In genomic region chr11:12174145-12175143, GRCh38 we compare ENCODE assay signal across 10 cellular contexts.
DNase-seq lines count a peak whose midpoint lies in the region; ATAC-seq lines count a peak whose summit lies in the region.
"Had no signal": no experiment of that assay in that cellular context is flagged by ENCODE, and none has a peak within 500 bp of the region (broad histone marks: within the 10 kb centered on the region; RNA-seq: fewer than 3 reads in every experiment).

No MANE protein-coding gene starts in this region.

- ATAC-seq in HG03097 (IDR thresholded peaks at IDR 0.05; ENCODE audit: low FRiP score, unreplicated experiment) (peak; percentile 72), T-cell (replicated peaks in 1 of 4) (no peak)

- H3K9me3 ChIP-seq in mesodermal cell (ENCODE audit: control insufficient read depth, low read length) = no peaks in the 10 kb centered on the region
- H3K9me3 ChIP-seq: BLaER1 had no signal

- H3K27ac ChIP-seq in mesodermal cell (ENCODE audit: low read depth, low read length, severe bottlenecking) = peak overlapping the region; percentile 80
- H3K27ac ChIP-seq: BLaER1 had no signal

- peaks cover 53% of the 10 kb centered on the region for H3K36me3 Mint-ChIP-seq in activated T-cell treated with anti-CD3 and anti-CD28 coated beads, Interleukin-2, amount 50 U/mL, for 24 hours (ENCODE audit: low read depth)
- H3K36me3 Mint-ChIP-seq in T-cell = no peaks in the 10 kb centered on the region

- WGBS in mesodermal cell (ENCODE audit: insufficient coverage in 2 of 2), 2 experiments = 90% methylated on average over 2 of the region's 4 CpGs; no CpG with 5 or more reads in 1 of the 2 experiments

- H3K4me3 Mint-ChIP-seq in activated T-cell treated with anti-CD3 and anti-CD28 coated beads, Interleukin-2, amount 50 U/mL, for 24 hours = peak overlapping the region; percentile 65
- no peak overlapping the region for H3K4me3 Mint-ChIP-seq in T-cell
- H3K4me3 Mint-ChIP-seq: nephron had no signal

- H3K4me1 Mint-ChIP-seq in activated T-cell treated with anti-CD3 and anti-CD28 coated beads, Interleukin-2, amount 50 U/mL, for 24 hours (ENCODE audit: low read depth) = peaks cover 72% of the 10 kb centered on the region
- peaks cover 27 to 37% (median 36%) of the 10 kb centered on the region in 3 donors for H3K4me1 Mint-ChIP-seq in T-cell

- POLR2A ChIA-PET in T-cell (lab: Charles Lee) = no interaction called here

- no peak overlapping the region for H3K4me3 ChIP-seq in mesodermal cell (ENCODE audit: extremely low read depth, insufficient read depth, low read length, poor library complexity, severe bottlenecking)
- H3K4me3 ChIP-seq: BLaER1 had no signal

- H3K9me3 Mint-ChIP-seq in activated T-cell treated with anti-CD3 and anti-CD28 coated beads, Interleukin-2, amount 50 U/mL, for 24 hours = peaks cover 13% of the 10 kb centered on the region
- no peaks in the 10 kb centered on the region for H3K9me3 Mint-ChIP-seq in T-cell
- H3K9me3 Mint-ChIP-seq: nephron had no signal

- peak; percentile 60 for DNase-seq in activated T-cell treated with anti-CD3 and anti-CD28 coated beads, Interleukin-2, amount 50 U/mL, for 24 hours
- DNase-seq in activated T-cell treated with anti-CD3 and anti-CD28 coated beads for 4 hours (no peak), T-cell (no peak), AG08396 (ENCODE audit: low spot score) (no peak), SW480 (ENCODE audit: low spot score) (no peak)
- no peak for DNase-seq in stimulated activated CD4-positive, alpha-beta T cell treated with anti-CD3 and anti-CD28 coated beads, Interleukin-4, amount 100 ng/mL, for 24 hours

- no peaks in the 10 kb centered on the region for H3K27me3 Mint-ChIP-seq in activated T-cell treated with anti-CD3 and anti-CD28 coated beads, Interleukin-2, amount 50 U/mL, for 24 hours
- no peaks in the 10 kb centered on the region for H3K27me3 Mint-ChIP-seq in T-cell

- peak overlapping the region; percentile 100 for H3K27ac Mint-ChIP-seq in activated T-cell treated with anti-CD3 and anti-CD28 coated beads, Interleukin-2, amount 50 U/mL, for 24 hours
- H3K27ac Mint-ChIP-seq in T-cell = peak overlapping the region; percentile 52 to 83

- CTCF ChIA-PET in T-cell (lab: Charles Lee) = interaction anchor here in 1 of 2 donors (0.7 kb wide), 1 partner anchor 24 kb away, joined by 3 read pairs; no protein-coding TSS in a partner anchor

- peaks cover 36% of the 10 kb centered on the region for H3K4me1 ChIP-seq in mesodermal cell (ENCODE audit: control insufficient read depth, insufficient read depth, low read length, poor library complexity, severe bottlenecking)
- H3K4me1 ChIP-seq: BLaER1 had no signal

- H3K36me3 ChIP-seq in mesodermal cell (ENCODE audit: control insufficient read depth, insufficient read depth, low read length) = peaks cover 51% of the 10 kb centered on the region
- H3K36me3 ChIP-seq: BLaER1 had no signal
